2 cellular contexts compared by ENCODE assay signal in the genomic region with DNA sequence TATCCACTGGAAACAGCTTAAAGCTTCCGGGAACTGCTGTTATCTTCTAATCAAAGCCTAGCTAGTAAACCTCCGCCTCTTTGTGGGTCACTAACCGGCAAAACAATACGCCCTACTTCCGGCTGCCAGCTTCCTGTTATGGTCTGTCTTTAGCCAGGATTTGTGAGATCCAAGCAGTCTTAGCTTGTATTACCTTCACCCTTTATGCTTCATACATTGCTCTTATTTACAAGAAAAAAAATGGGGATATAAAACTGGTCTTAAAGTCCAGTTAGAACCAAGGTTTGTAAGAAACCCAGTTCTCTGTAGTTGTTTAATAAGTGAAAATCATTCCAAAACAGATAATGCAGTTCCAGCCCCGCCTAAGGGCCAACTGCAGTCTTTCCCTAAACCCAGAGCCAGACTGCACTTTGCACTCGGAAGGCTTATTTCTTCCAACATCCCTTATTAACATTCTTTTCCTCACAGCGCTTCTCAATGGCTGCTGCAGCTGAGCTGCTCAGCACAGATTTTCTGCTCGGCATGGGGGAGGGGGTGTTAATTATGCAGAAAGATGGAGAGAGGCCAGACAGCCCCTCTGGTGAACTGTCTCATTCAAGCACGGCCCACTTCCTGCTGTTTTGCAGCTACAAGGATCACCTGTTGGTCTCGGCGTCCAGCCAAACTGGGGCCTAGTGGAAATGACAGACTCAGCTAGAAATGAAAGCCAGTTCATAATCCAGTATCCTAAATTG.
A peak's percentile ranks its signal among the peaks of the same experiment; 100 is the strongest.
TF ChIP-seq lines count a peak whose summit lies in the region.

No MANE protein-coding gene starts in this region.

TF ChIP-seq in HEK293, 187 proteins besides CTCF, POLR2A, EP300 and RAD21 (continued from another document and continues in another):
- TF ChIP-seq, protein P1, sequence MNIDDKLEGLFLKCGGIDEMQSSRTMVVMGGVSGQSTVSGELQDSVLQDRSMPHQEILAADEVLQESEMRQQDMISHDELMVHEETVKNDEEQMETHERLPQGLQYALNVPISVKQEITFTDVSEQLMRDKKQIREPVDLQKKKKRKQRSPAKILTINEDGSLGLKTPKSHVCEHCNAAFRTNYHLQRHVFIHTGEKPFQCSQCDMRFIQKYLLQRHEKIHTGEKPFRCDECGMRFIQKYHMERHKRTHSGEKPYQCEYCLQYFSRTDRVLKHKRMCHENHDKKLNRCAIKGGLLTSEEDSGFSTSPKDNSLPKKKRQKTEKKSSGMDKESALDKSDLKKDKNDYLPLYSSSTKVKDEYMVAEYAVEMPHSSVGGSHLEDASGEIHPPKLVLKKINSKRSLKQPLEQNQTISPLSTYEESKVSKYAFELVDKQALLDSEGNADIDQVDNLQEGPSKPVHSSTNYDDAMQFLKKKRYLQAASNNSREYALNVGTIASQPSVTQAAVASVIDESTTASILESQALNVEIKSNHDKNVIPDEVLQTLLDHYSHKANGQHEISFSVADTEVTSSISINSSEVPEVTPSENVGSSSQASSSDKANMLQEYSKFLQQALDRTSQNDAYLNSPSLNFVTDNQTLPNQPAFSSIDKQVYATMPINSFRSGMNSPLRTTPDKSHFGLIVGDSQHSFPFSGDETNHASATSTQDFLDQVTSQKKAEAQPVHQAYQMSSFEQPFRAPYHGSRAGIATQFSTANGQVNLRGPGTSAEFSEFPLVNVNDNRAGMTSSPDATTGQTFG (tag by site-specific recombination; IDR thresholded peaks at IDR 0.05; ENCODE audit: borderline replicate concordance), result no peak
- no peak for TF ChIP-seq ZNF549 (tag by site-specific recombination; IDR thresholded peaks at IDR 0.05)
- TF ChIP-seq SCRT2 (tag by site-specific recombination; IDR thresholded peaks at IDR 0.05), result peak; percentile 99
- no peak for TF ChIP-seq ZNF621 (tag by site-specific recombination; IDR thresholded peaks at IDR 0.05)
- no peak for TF ChIP-seq KLF17 (tag by site-specific recombination; IDR thresholded peaks at IDR 0.05)
- TF ChIP-seq PATZ1 (tag by site-specific recombination; IDR thresholded peaks at IDR 0.05), result no peak
- no peak for TF ChIP-seq ZNF280C (tag by site-specific recombination; IDR thresholded peaks at IDR 0.05)
- TF ChIP-seq ZNF174 (tag by site-specific recombination; IDR thresholded peaks at IDR 0.05), result no peak
- no peak for TF ChIP-seq ZNF398 (tag by site-specific recombination; IDR thresholded peaks at IDR 0.05)
- TF ChIP-seq, protein P2, sequence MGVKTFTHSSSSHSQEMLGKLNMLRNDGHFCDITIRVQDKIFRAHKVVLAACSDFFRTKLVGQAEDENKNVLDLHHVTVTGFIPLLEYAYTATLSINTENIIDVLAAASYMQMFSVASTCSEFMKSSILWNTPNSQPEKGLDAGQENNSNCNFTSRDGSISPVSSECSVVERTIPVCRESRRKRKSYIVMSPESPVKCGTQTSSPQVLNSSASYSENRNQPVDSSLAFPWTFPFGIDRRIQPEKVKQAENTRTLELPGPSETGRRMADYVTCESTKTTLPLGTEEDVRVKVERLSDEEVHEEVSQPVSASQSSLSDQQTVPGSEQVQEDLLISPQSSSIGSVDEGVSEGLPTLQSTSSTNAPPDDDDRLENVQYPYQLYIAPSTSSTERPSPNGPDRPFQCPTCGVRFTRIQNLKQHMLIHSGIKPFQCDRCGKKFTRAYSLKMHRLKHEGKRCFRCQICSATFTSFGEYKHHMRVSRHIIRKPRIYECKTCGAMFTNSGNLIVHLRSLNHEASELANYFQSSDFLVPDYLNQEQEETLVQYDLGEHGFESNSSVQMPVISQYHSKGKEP (tag by site-specific recombination; IDR thresholded peaks at IDR 0.05), result peak; percentile 42; the same call in 1 of the 2 replicates

TF ChIP-seq in HepG2, 621 proteins besides CTCF, POLR2A, EP300 and RAD21 (continued from another document and continues in another):
- TF ChIP-seq, protein P3, sequence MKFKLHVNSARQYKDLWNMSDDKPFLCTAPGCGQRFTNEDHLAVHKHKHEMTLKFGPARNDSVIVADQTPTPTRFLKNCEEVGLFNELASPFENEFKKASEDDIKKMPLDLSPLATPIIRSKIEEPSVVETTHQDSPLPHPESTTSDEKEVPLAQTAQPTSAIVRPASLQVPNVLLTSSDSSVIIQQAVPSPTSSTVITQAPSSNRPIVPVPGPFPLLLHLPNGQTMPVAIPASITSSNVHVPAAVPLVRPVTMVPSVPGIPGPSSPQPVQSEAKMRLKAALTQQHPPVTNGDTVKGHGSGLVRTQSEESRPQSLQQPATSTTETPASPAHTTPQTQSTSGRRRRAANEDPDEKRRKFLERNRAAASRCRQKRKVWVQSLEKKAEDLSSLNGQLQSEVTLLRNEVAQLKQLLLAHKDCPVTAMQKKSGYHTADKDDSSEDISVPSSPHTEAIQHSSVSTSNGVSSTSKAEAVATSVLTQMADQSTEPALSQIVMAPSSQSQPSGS (CRISPR knock-in tag; IDR thresholded peaks at IDR 0.05), result no peak
- peak; percentile 43; the same call in 1 of the 2 replicates for TF ChIP-seq AHDC1 (CRISPR knock-in tag; IDR thresholded peaks at IDR 0.05; ENCODE audit: borderline replicate concordance)
- TF ChIP-seq MLX (CRISPR knock-in tag; IDR thresholded peaks at IDR 0.05), result no peak
- TF ChIP-seq, protein P4, sequence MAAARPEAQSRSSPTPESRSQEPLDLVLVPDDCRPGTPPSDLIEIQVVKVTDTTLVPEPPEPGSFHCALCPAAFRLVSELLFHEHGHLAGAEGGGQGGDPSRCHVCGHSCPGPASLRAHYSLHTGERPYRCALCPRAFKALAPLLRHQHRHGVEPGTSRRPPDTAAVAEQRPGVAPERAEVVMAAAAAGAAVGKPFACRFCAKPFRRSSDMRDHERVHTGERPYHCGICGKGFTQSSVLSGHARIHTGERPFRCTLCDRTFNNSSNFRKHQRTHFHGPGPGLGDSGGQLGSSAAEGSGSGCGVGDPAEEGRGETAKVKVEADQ (CRISPR knock-in tag; IDR thresholded peaks at IDR 0.05; ENCODE audit: borderline replicate concordance), result no peak
- TF ChIP-seq GABPA (IDR thresholded peaks at IDR 0.05; ENCODE audit: low read depth, low read length), result peak; percentile 38; the same call in 1 of the 2 replicates
- peak; percentile 88 for TF ChIP-seq GABPA (CRISPR knock-in tag; IDR thresholded peaks at IDR 0.05; ENCODE audit: low read depth)
- TF ChIP-seq, protein P5, sequence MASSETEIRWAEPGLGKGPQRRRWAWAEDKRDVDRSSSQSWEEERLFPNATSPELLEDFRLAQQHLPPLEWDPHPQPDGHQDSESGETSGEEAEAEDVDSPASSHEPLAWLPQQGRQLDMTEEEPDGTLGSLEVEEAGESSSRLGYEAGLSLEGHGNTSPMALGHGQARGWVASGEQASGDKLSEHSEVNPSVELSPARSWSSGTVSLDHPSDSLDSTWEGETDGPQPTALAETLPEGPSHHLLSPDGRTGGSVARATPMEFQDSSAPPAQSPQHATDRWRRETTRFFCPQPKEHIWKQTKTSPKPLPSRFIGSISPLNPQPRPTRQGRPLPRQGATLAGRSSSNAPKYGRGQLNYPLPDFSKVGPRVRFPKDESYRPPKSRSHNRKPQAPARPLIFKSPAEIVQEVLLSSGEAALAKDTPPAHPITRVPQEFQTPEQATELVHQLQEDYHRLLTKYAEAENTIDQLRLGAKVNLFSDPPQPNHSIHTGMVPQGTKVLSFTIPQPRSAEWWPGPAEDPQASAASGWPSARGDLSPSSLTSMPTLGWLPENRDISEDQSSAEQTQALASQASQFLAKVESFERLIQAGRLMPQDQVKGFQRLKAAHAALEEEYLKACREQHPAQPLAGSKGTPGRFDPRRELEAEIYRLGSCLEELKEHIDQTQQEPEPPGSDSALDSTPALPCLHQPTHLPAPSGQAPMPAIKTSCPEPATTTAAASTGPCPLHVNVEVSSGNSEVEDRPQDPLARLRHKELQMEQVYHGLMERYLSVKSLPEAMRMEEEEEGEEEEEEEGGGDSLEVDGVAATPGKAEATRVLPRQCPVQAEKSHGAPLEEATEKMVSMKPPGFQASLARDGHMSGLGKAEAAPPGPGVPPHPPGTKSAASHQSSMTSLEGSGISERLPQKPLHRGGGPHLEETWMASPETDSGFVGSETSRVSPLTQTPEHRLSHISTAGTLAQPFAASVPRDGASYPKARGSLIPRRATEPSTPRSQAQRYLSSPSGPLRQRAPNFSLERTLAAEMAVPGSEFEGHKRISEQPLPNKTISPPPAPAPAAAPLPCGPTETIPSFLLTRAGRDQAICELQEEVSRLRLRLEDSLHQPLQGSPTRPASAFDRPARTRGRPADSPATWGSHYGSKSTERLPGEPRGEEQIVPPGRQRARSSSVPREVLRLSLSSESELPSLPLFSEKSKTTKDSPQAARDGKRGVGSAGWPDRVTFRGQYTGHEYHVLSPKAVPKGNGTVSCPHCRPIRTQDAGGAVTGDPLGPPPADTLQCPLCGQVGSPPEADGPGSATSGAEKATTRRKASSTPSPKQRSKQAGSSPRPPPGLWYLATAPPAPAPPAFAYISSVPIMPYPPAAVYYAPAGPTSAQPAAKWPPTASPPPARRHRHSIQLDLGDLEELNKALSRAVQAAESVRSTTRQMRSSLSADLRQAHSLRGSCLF (CRISPR knock-in tag; IDR thresholded peaks at IDR 0.05; ENCODE audit: borderline replicate concordance), result no peak
- TF ChIP-seq NBN (conservative IDR thresholded peaks at IDR 0.05), result no peak
- TF ChIP-seq SOX5 (CRISPR knock-in tag; IDR thresholded peaks at IDR 0.05; ENCODE audit: borderline replicate concordance), result peak; percentile 13; the same call in 1 of the 2 replicates
- TF ChIP-seq ZNF792 (CRISPR knock-in tag; IDR thresholded peaks at IDR 0.05), result no peak
- no peak for TF ChIP-seq GLI4 (CRISPR knock-in tag; IDR thresholded peaks at IDR 0.05; ENCODE audit: borderline replicate concordance)
- TF ChIP-seq ZNF275 (CRISPR knock-in tag; IDR thresholded peaks at IDR 0.05; ENCODE audit: borderline replicate concordance), result no peak
- TF ChIP-seq ZNF609 (CRISPR knock-in tag; IDR thresholded peaks at IDR 0.05; ENCODE audit: borderline replicate concordance), result no peak
- no peak for TF ChIP-seq FOXK2 (IDR thresholded peaks at IDR 0.05)
